In genomic region chr1:19596719-19597462, GRCh38 we compare ENCODE assay signal across 1 cellular context.
TF ChIP-seq lines count a peak whose summit lies in the region.

No MANE protein-coding gene starts in this region.

TF ChIP-seq in HepG2, 621 proteins besides CTCF, POLR2A, EP300 and RAD21 (continued from another document):
- TF ChIP-seq ERF (CRISPR knock-in tag; IDR thresholded peaks at IDR 0.05): peak; percentile 40; the same call in 1 of the 2 replicates
- TF ChIP-seq RNF219 (CRISPR knock-in tag; IDR thresholded peaks at IDR 0.05): no peak
- TF ChIP-seq ZSCAN21 (CRISPR knock-in tag; IDR thresholded peaks at IDR 0.05; ENCODE audit: borderline replicate concordance): peak; percentile 56; the same call in 1 of the 2 replicates
- TF ChIP-seq E2F5 (CRISPR knock-in tag; conservative IDR thresholded peaks at IDR 0.05): no peak; the same call in 1 of the 2 replicates
- no peak; the same call in 1 of the 2 replicates for TF ChIP-seq CBX5 (CRISPR knock-in tag; IDR thresholded peaks at IDR 0.05; ENCODE audit: borderline replicate concordance)
- TF ChIP-seq ZNF792 (CRISPR knock-in tag; IDR thresholded peaks at IDR 0.05): no peak; the same call in 1 of the 2 replicates
- no peak for TF ChIP-seq ATF4 (CRISPR knock-in tag; IDR thresholded peaks at IDR 0.05)
- TF ChIP-seq HNF4G (IDR thresholded peaks at IDR 0.05; ENCODE audit: borderline replicate concordance, low read depth, low read length): no peak
- no peak for TF ChIP-seq HNF4G (CRISPR knock-in tag; IDR thresholded peaks at IDR 0.05; ENCODE audit: borderline replicate concordance, low read depth)
- TF ChIP-seq CCDC6 (CRISPR knock-in tag; IDR thresholded peaks at IDR 0.05): no peak
- no peak for TF ChIP-seq TEF (CRISPR knock-in tag; IDR thresholded peaks at IDR 0.05)
- peak; percentile 71; the same call in 1 of the 2 replicates for TF ChIP-seq RELA (CRISPR knock-in tag; IDR thresholded peaks at IDR 0.05)
- TF ChIP-seq ZIK1 (CRISPR knock-in tag; IDR thresholded peaks at IDR 0.05; ENCODE audit: borderline replicate concordance, low read depth): no peak
- no peak for TF ChIP-seq KDM1A (CRISPR knock-in tag; IDR thresholded peaks at IDR 0.05)
- TF ChIP-seq PLSCR1 (CRISPR knock-in tag; IDR thresholded peaks at IDR 0.05; ENCODE audit: borderline replicate concordance): no peak
- no peak for TF ChIP-seq RFXANK (CRISPR knock-in tag; IDR thresholded peaks at IDR 0.05)
- TF ChIP-seq ZBTB26 (CRISPR knock-in tag; IDR thresholded peaks at IDR 0.05; ENCODE audit: borderline replicate concordance): no peak; the same call in 1 of the 2 replicates
- TF ChIP-seq DPF2 (CRISPR knock-in tag; IDR thresholded peaks at IDR 0.05; ENCODE audit: borderline replicate concordance, low read depth): no peak
- TF ChIP-seq ZNF20 (CRISPR knock-in tag; IDR thresholded peaks at IDR 0.05): no peak
- no peak; the same call in 1 of the 2 replicates for TF ChIP-seq TMF1 (CRISPR knock-in tag; IDR thresholded peaks at IDR 0.05; ENCODE audit: low read depth)
- TF ChIP-seq KLF9 (CRISPR knock-in tag; IDR thresholded peaks at IDR 0.05; ENCODE audit: low read depth): no peak
- TF ChIP-seq DMAP1 (CRISPR knock-in tag; IDR thresholded peaks at IDR 0.05): peak; percentile 54; the same call in 1 of the 2 replicates
- no peak for TF ChIP-seq ZNF552 (CRISPR knock-in tag; IDR thresholded peaks at IDR 0.05; ENCODE audit: borderline replicate concordance)
- peak; percentile 95 for TF ChIP-seq ARNT2 (CRISPR knock-in tag; IDR thresholded peaks at IDR 0.05; ENCODE audit: low read depth)
- peak; percentile 80; the same call in 1 of the 2 replicates for TF ChIP-seq SPEN (CRISPR knock-in tag; IDR thresholded peaks at IDR 0.05; ENCODE audit: low read depth)
- peak; percentile 50; the same call in 1 of the 2 replicates for TF ChIP-seq ZNF746 (CRISPR knock-in tag; IDR thresholded peaks at IDR 0.05)
- TF ChIP-seq GABPA (IDR thresholded peaks at IDR 0.05; ENCODE audit: low read depth, low read length): peak; percentile 41; the same call in 1 of the 2 replicates
- TF ChIP-seq GABPA (CRISPR knock-in tag; IDR thresholded peaks at IDR 0.05; ENCODE audit: low read depth): peak; percentile 85
- no peak for TF ChIP-seq ZNF383 (CRISPR knock-in tag; IDR thresholded peaks at IDR 0.05; ENCODE audit: borderline replicate concordance)
- TF ChIP-seq NFKB2 (CRISPR knock-in tag; IDR thresholded peaks at IDR 0.05; ENCODE audit: borderline replicate concordance): peak; percentile 41; the same call in 1 of the 2 replicates
- TF ChIP-seq SP140L (CRISPR knock-in tag; IDR thresholded peaks at IDR 0.05; ENCODE audit: borderline replicate concordance): no peak
- TF ChIP-seq NR2F1 (CRISPR knock-in tag; IDR thresholded peaks at IDR 0.05): peak in 1 of 2 experiments; percentile 71; a peak in 1 of 4 replicates
- TF ChIP-seq SRY (CRISPR knock-in tag; IDR thresholded peaks at IDR 0.05): no peak; the same call in 1 of the 2 replicates
- TF ChIP-seq SALL2 (CRISPR knock-in tag; IDR thresholded peaks at IDR 0.05): no peak
- TF ChIP-seq ZGPAT (CRISPR knock-in tag; IDR thresholded peaks at IDR 0.05): peak; percentile 65
- no peak for TF ChIP-seq ZNF260 (CRISPR knock-in tag; IDR thresholded peaks at IDR 0.05; ENCODE audit: borderline replicate concordance, low read depth)
- peak; percentile 75 for TF ChIP-seq AGO2 (optimal IDR thresholded peaks at IDR 0.05; ENCODE audit: low read depth, low read length)
- TF ChIP-seq ZNF800 (CRISPR knock-in tag; IDR thresholded peaks at IDR 0.05): no peak
- peak; percentile 55; the same call in 1 of the 2 replicates for TF ChIP-seq ZNF564 (CRISPR knock-in tag; IDR thresholded peaks at IDR 0.05)
- TF ChIP-seq TSC22D2 (CRISPR knock-in tag; IDR thresholded peaks at IDR 0.05; ENCODE audit: borderline replicate concordance): 0 out of 2 replicates have a peak, but pooled peaks have one; percentile 30
- no peak for TF ChIP-seq CC2D1A (CRISPR knock-in tag; IDR thresholded peaks at IDR 0.05)
- TF ChIP-seq GPBP1L1 (CRISPR knock-in tag; IDR thresholded peaks at IDR 0.05): no peak
- no peak for TF ChIP-seq RCOR2 (CRISPR knock-in tag; IDR thresholded peaks at IDR 0.05)
- TF ChIP-seq ZNF891 (CRISPR knock-in tag; IDR thresholded peaks at IDR 0.05): peak; percentile 77; the same call in 1 of the 2 replicates
- no peak for TF ChIP-seq ATF7-NPFF (CRISPR knock-in tag; IDR thresholded peaks at IDR 0.05; ENCODE audit: low read depth)
- TF ChIP-seq HBP1 (CRISPR knock-in tag; IDR thresholded peaks at IDR 0.05; ENCODE audit: low read depth): peak; percentile 43; the same call in 1 of the 2 replicates
- TF ChIP-seq ZNF33A (CRISPR knock-in tag; IDR thresholded peaks at IDR 0.05; ENCODE audit: borderline replicate concordance): no peak
- no peak for TF ChIP-seq FOXC1 (CRISPR knock-in tag; IDR thresholded peaks at IDR 0.05; ENCODE audit: borderline replicate concordance)
- no peak for TF ChIP-seq HDAC2 (CRISPR knock-in tag; IDR thresholded peaks at IDR 0.05)
- TF ChIP-seq ZNF33B (CRISPR knock-in tag; IDR thresholded peaks at IDR 0.05): no peak
- peak; percentile 88 for TF ChIP-seq ESRRA (CRISPR knock-in tag; IDR thresholded peaks at IDR 0.05; ENCODE audit: low read depth)
- no peak for TF ChIP-seq CSRNP2 (CRISPR knock-in tag; conservative IDR thresholded peaks at IDR 0.05; ENCODE audit: low read depth)
